1 cellular context compared by ENCODE assay signal in genomic region chr15:72184165-72184811, GRCh38.
A peak's percentile ranks its signal among the peaks of the same experiment; 100 is the strongest.
TF ChIP-seq lines count a peak whose summit lies in the region.

No MANE protein-coding gene starts in this region.

TF ChIP-seq in endothelial cell of umbilical vein, 7 proteins besides CTCF, POLR2A, EP300 and RAD21:
- peak; percentile 63 for TF ChIP-seq EZH2 (IDR thresholded peaks at IDR 0.05; ENCODE audit: borderline replicate concordance, low read depth, low read length, severe bottlenecking)
- TF ChIP-seq MAX (IDR thresholded peaks at IDR 0.05; ENCODE audit: insufficient read depth, insufficient read length) = no peak
TF ChIP-seq in endothelial cell of umbilical vein: peak in this region for 1.
